10 cellular contexts compared by ENCODE assay signal in the genomic region with DNA sequence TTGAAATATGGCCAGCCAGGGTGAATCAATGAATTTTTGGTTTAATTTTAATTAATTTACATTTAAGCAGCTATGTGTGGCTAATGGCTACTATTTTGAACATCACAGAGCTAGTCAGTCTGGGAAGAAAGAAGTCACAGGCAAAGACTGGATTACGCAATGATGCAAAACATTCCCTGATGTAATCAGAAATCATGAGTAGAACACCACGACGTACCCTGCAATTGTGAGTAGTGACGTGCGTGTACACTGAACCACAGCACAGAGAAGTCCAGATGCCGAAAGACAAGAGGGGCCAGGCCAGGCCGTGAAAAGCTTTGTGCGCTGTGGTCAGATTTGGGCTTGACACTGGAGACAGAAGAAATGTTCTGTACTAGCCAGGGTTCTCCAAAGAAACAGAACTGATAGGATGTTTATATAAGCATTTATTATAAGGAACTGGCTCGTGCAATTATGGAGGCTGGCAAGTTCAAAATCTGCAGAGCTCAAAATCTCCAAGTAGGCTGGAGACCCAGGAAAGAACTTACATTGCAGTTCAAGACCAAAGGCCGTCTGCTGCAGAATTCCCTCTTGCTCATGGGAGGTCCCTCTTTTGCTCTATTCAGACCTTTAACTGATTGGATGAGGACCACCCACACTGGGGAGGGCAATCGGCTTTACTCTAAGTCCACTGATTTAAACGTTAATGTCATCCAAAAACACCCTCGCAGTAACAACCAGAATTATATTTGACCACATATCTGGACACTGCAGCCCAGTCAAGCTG. TPM values are rescaled to one million over a fixed set of nuclear protein-coding genes. Genes with fewer than 3 reads are reported as not detected.
A peak's percentile ranks its signal among the peaks of the same experiment; 100 is the strongest.
DNase-seq lines count a peak whose midpoint lies in the region; ATAC-seq, FAIRE-seq and TF ChIP-seq lines count a peak whose summit lies in the region.
"Had no signal": no experiment of that assay in that cellular context is flagged by ENCODE, and none has a peak within 500 bp of the region (broad histone marks: within the 10 kb centered on the region; RNA-seq: fewer than 3 reads in every experiment).

No MANE protein-coding gene starts in this region.

- H2AFZ ChIP-seq in HCT116 (ENCODE audit: low read depth, low read length, poor library complexity, severe bottlenecking) (no peak overlapping the region), HepG2 (ENCODE audit: low read length) (no peak overlapping the region)

- no peaks in the 10 kb centered on the region for H3K27me3 ChIP-seq in HCT116 (ENCODE audit: insufficient read depth, low read length)
- H3K27me3 ChIP-seq in body of pancreas = no peaks in the 10 kb centered on the region
- H3K27me3 ChIP-seq in HepG2 (ENCODE audit: control insufficient read depth in 1 of 2, insufficient read depth in 2 of 2, low read length in 2 of 2) = no peaks in the 10 kb centered on the region
- no peaks in the 10 kb centered on the region for H3K27me3 ChIP-seq in subcutaneous abdominal adipose tissue (ENCODE audit: control insufficient read depth in 5 of 5, insufficient read depth in 4 of 5, low read length in 5 of 5)

- H3K36me3 ChIP-seq in HCT116 (ENCODE audit: control insufficient read depth in 1 of 2, insufficient read depth in 2 of 2, low read length in 2 of 2) (no peaks in the 10 kb centered on the region), body of pancreas (replicated peaks in 1 of 2; ENCODE audit: insufficient read depth in 1 of 2, low read depth in 2 of 2) (no peaks in the 10 kb centered on the region), HepG2 (replicated peaks in 1 of 2; ENCODE audit: control insufficient read depth in 1 of 2, insufficient read depth in 2 of 2, low read length in 2 of 2) (no peaks in the 10 kb centered on the region), subcutaneous abdominal adipose tissue (ENCODE audit: control insufficient read depth in 5 of 5, insufficient read depth in 5 of 5, low read length in 5 of 5) (peaks cover 0 to 20% (median 4%) of the 10 kb centered on the region in 5 donors)

- H3K4me3 ChIP-seq in HCT116 (replicated peaks in 1 of 2; ENCODE audit: low read depth in 1 of 2, low read length in 2 of 2) (no peak overlapping the region), body of pancreas (no peak overlapping the region), HepG2 (replicated peaks in 1 of 3; ENCODE audit: insufficient read depth in 1 of 3, low read depth in 2 of 3, low read length in 3 of 3) (no peak overlapping the region), subcutaneous abdominal adipose tissue (ENCODE audit: low read depth in 1 of 5, low read length in 5 of 5) (no peak overlapping the region)

- BruUV-seq in HCT116 (replicated peaks; lab: Mats Ljungman, UMichigan) = no TSS peak
- BruUV-seq in HepG2 (replicated peaks; lab: Mats Ljungman, UMichigan) = no TSS peak

- H4K20me1 ChIP-seq in HCT116 (ENCODE audit: insufficient read depth) (no peaks in the 10 kb centered on the region), HepG2 (ENCODE audit: insufficient read depth, low read length) (no peaks in the 10 kb centered on the region)

- POLR2A ChIA-PET in HCT116 (lab: Charles Lee) (no interaction called here), HepG2 (lab: Yijun Ruan, JAX) (no interaction called here)

- TF ChIP-seq POLR2A in HCT116 (IDR thresholded peaks at IDR 0.05; ENCODE audit: borderline replicate concordance, extremely low read depth, insufficient read depth, insufficient read length) = no peak
- TF ChIP-seq POLR2A in body of pancreas (IDR thresholded peaks at IDR 0.05) = no peak
- no peak for TF ChIP-seq POLR2A in HepG2 (IDR thresholded peaks at IDR 0.05; ENCODE audit: insufficient read depth in 1 of 2, low read depth in 2 of 2, low read length in 2 of 2)

- FAIRE-seq in HepG2 (lab: Jason Lieb, UNC) = no peak

- H3K4me1 ChIP-seq in HCT116 (ENCODE audit: control insufficient read depth in 1 of 2, insufficient read depth in 2 of 2, low read length in 2 of 2) (peaks cover 5 to 11% of the 10 kb centered on the region in 2 experiments; a peak in 2 of 4 replicates), body of pancreas (peaks cover 6% of the 10 kb centered on the region), HepG2 (ENCODE audit: insufficient read depth, low read length) (no peaks in the 10 kb centered on the region), subcutaneous abdominal adipose tissue (ENCODE audit: control insufficient read depth in 5 of 5, insufficient read depth in 5 of 5, low read length in 5 of 5) (peaks cover 10 to 58% (median 44%) of the 10 kb centered on the region in 5 donors)

- no peak for TF ChIP-seq CTCF in HCT116 (IDR thresholded peaks at IDR 0.05 in 2 of 3, conservative IDR thresholded peaks at IDR 0.05 in 1 of 3; ENCODE audit: borderline replicate concordance in 1 of 3, insufficient read depth in 1 of 3, low read depth in 2 of 3, low read length in 2 of 3)
- TF ChIP-seq CTCF in body of pancreas (IDR thresholded peaks at IDR 0.05) = no peak
- no peak for TF ChIP-seq CTCF in HepG2 (CRISPR knock-in tag; IDR thresholded peaks at IDR 0.05)

- in situ Hi-C loops in HepG2 (cut with HindIII; ENCODE audit: extremely low pct_ligation_motif_present, low pct_unique_long_range_greater_than_20kb) = no loop called here

- no peak overlapping the region for H3K4me2 ChIP-seq in HCT116 (ENCODE audit: low read length)
- no peak overlapping the region for H3K4me2 ChIP-seq in HepG2 (ENCODE audit: low read depth, low read length)

- no peak for TF ChIP-seq RAD21 in HCT116 (IDR thresholded peaks at IDR 0.05; ENCODE audit: low read depth)
- TF ChIP-seq RAD21 in HepG2 (CRISPR knock-in tag; IDR thresholded peaks at IDR 0.05) = no peak

- intact Hi-C loops in HCT116 (cut with micrococcal nuclease) = no loop called here
- intact Hi-C loops in body of pancreas (cut with DNase I) = no loop called here
- intact Hi-C loops in HepG2 (cut with micrococcal nuclease; ENCODE audit: unreplicated experiment) = no loop called here

- CTCF ChIA-PET in HCT116 (lab: Charles Lee) = interaction anchor here (0.9 to 1.4 kb wide), 2 partner anchors 20 to 84 kb away, joined by 3 to 4 read pairs; no protein-coding TSS in a partner anchor
- CTCF ChIA-PET in HepG2 (lab: Yijun Ruan, JAX; ENCODE audit: low intra/inter-chr PET ratio, low total read pairs) = no interaction called here

- H3K79me2 ChIP-seq in HCT116 (ENCODE audit: insufficient read depth, low read length) (0 out of 2 replicates have a peak, but pooled peaks cover 3% of the 10 kb centered on the region), HepG2 (ENCODE audit: insufficient read depth, low read length) (no peaks in the 10 kb centered on the region)

- H3K9me3 ChIP-seq in HCT116 (ENCODE audit: control insufficient read depth in 1 of 2, insufficient read depth in 1 of 2, low read depth in 1 of 2, low read length in 2 of 2) (no peaks in the 10 kb centered on the region), body of pancreas (no peaks in the 10 kb centered on the region), HepG2 (ENCODE audit: low read length) (no peaks in the 10 kb centered on the region), subcutaneous abdominal adipose tissue (ENCODE audit: control insufficient read depth in 5 of 5, low read length in 5 of 5) (no peaks in the 10 kb centered on the region)

- H3K9ac ChIP-seq in HCT116 (ENCODE audit: low read length) (no peak overlapping the region), HepG2 (ENCODE audit: insufficient read depth, low read depth, low read length) (no peak overlapping the region), subcutaneous abdominal adipose tissue (ENCODE audit: low read length in 5 of 5) (peak overlapping the region in 1 of 5 donors; percentile 20)

- no peak overlapping the region for H3K27ac ChIP-seq in HCT116 (ENCODE audit: low read depth, low read length)
- peak overlapping the region in 3 of 4 donors; percentile 16 to 50 (median 20) for H3K27ac ChIP-seq in body of pancreas
- H3K27ac ChIP-seq in HepG2 (ENCODE audit: extremely low read length, insufficient read depth, low read length) = no peak overlapping the region
- peak overlapping the region; percentile 82 for H3K27ac ChIP-seq in subcutaneous abdominal adipose tissue (ENCODE audit: low read depth, low read length)

- DNase-seq in HCT116 (ENCODE audit: low read depth, low spot score) (no peak), body of pancreas (peak in 3 of 4 donors; percentile 39 to 83 (median 46)), HepG2 (ENCODE audit: low spot score) (no peak), T1000 (lab: John Stamatoyannopoulos, UW) (no peak), NCI-H2227 (lab: John Stamatoyannopoulos, UW; ENCODE audit: unreplicated experiment) (no peak), NCI-H2107 treated with DMSO at 0.1 percent for 48 hours (lab: John Stamatoyannopoulos, UW; ENCODE audit: unreplicated experiment) (no peak), iPS-NIHi11 (ENCODE audit: low spot score) (no peak)
- DNase-seq: islet precursor cell; stimulated activated CD4-positive, alpha-beta T cell treated with anti-CD3 and anti-CD28 coated beads, Interleukin-1b, Interleukin-23, amount 100 ng/mL, for 48 hours had no signal

- H3K9me2 ChIP-seq in HCT116 (ENCODE audit: insufficient read depth) = no peaks in the 10 kb centered on the region

- RAD21 ChIA-PET in HCT116 (lab: Charles Lee; ENCODE audit: low non-redundant PET in 1 of 2, low total read pairs in 2 of 2, uncharacterized antibody in 2 of 2, unreplicated experiment in 2 of 2) = no interaction called here

- ATAC-seq in HCT116 = no peak
- peak; percentile 59 for ATAC-seq in body of pancreas
- ATAC-seq in HepG2 = no peak

- WGBS in body of pancreas, 2 donors = 71 to 72% methylated on average over 13 of the region's 13 CpGs
- 50% methylated on average over 13 of the region's 13 CpGs for WGBS in HepG2 (ENCODE audit: low lambda C conversion rate)

- TF ChIP-seq EP300 in HepG2 (IDR thresholded peaks at IDR 0.05; ENCODE audit: low read depth in 2 of 2, low read length in 2 of 2) (no peak), HepG2 (CRISPR knock-in tag; IDR thresholded peaks at IDR 0.05; ENCODE audit: borderline replicate concordance) (no peak)

RNA-seq across cellular contexts. Expression of gene SH3BP5, which starts 44.6 kb away (rescaled TPM):
- total RNA-seq in HCT116 (2021; ENCODE audit: unreplicated experiment) (13.9 TPM), body of pancreas (10 to 100 TPM; 13.7 to 21.8 TPM), HepG2 (2016; rRNA removed; fragmentation: Illumina TruSeq; extraction: Trizol) (0.09 TPM in 1 of 2 replicates, not detected in the other)
- 13.6 and 16.3 TPM in 2 replicates for polyA plus RNA-seq in HCT116 (2012)
- total RNA-seq in HepG2 (2016; cell fraction: cytosol; rRNA removed; fragmentation: Illumina TruSeq; extraction: Trizol; ENCODE audit: low read depth) = not detected in 2 replicates
- total RNA-seq in HepG2 (2016; cell fraction: insoluble cytoplasmic fraction; rRNA removed; fragmentation: Illumina TruSeq; extraction: Trizol) = 0.06 TPM in 1 of 2 replicates, not detected in the other
- total RNA-seq in HepG2 (2016; cell fraction: membrane; rRNA removed; fragmentation: Illumina TruSeq; extraction: Trizol) = not detected in 2 replicates
- total RNA-seq in HepG2 (2016; cell fraction: nucleus; rRNA removed; fragmentation: Illumina TruSeq; extraction: Trizol) = not detected in 2 replicates
- 0.09 and 0.16 TPM in 2 replicates for polyA plus RNA-seq in HepG2 (2011; rRNA removed)
- polyA plus RNA-seq in HepG2 (2011; cell fraction: cytosol; rRNA removed) = 0.05 and 0.09 TPM in 2 replicates
- polyA plus RNA-seq in HepG2 (2011; cell fraction: nucleus; rRNA removed) = 0.26 TPM in 1 of 2 replicates, not detected in the other
- polyA plus RNA-seq in HepG2 (2012) = 0.11 TPM in 1 of 2 replicates, not detected in the other
- not detected in 2 replicates for polyA plus RNA-seq in HepG2 (2016; cell fraction: cytosol; fragmentation: Illumina TruSeq; extraction: Trizol; ENCODE audit: low read depth)
- polyA plus RNA-seq in HepG2 (2016; cell fraction: insoluble cytoplasmic fraction; fragmentation: Illumina TruSeq; extraction: Trizol; ENCODE audit: low read depth) = 0.25 TPM in 1 of 2 replicates, not detected in the other
- polyA plus RNA-seq in HepG2 (2016; cell fraction: membrane; fragmentation: Illumina TruSeq; extraction: Trizol; ENCODE audit: low read depth) = not detected in 2 replicates
- polyA plus RNA-seq in HepG2 (2016; cell fraction: nucleus; fragmentation: Illumina TruSeq; extraction: Trizol; ENCODE audit: insufficient read depth, low read depth) = not detected in 2 replicates
- polyA minus RNA-seq in HepG2 (2011; rRNA and poly(A)+ RNA removed; ENCODE audit: low replicate concordance) = 0.18 and 30.8 TPM in 2 replicates
- not detected in 2 replicates for polyA minus RNA-seq in HepG2 (2011; cell fraction: cytosol; rRNA and poly(A)+ RNA removed)
- 0.52 TPM in 1 of 2 replicates, not detected in the other for polyA minus RNA-seq in HepG2 (2011; cell fraction: nucleus; rRNA and poly(A)+ RNA removed)

Comparison
In these comparisons a context has a peak if more than half of its experiments do, and no peak if none do; other contexts are left out.
1. DNase-seq: peak in body of pancreas (3 of 4); none in HCT116 (single experiment), HepG2 (single experiment), T1000 (single experiment), NCI-H2227 (single experiment), NCI-H2107 treated with DMSO at 0.1 percent for 48 hours (single experiment) and iPS-NIHi11 (single experiment).
2. H3K27ac ChIP-seq: peak in body of pancreas (3 of 4) and subcutaneous abdominal adipose tissue (single experiment); none in HCT116 (single experiment) and HepG2 (single experiment).
3. RNA of gene SH3BP5, which starts 44.6 kb away (total RNA-seq): 13.7 to 21.8 TPM in body of pancreas and 13.9 TPM in HCT116 (single experiment); 0.06 to 0.09 TPM in HepG2; every median in the first group is over 10 times any median in the second.
4. Of the 20 proteins assayed by ChIP-seq in both HepG2 and HCT116: peak only in HepG2: none; only in HCT116: none; in both: CEBPB; in neither: 19.